ENCODE assay signal across 9 cellular contexts in the genomic region with DNA sequence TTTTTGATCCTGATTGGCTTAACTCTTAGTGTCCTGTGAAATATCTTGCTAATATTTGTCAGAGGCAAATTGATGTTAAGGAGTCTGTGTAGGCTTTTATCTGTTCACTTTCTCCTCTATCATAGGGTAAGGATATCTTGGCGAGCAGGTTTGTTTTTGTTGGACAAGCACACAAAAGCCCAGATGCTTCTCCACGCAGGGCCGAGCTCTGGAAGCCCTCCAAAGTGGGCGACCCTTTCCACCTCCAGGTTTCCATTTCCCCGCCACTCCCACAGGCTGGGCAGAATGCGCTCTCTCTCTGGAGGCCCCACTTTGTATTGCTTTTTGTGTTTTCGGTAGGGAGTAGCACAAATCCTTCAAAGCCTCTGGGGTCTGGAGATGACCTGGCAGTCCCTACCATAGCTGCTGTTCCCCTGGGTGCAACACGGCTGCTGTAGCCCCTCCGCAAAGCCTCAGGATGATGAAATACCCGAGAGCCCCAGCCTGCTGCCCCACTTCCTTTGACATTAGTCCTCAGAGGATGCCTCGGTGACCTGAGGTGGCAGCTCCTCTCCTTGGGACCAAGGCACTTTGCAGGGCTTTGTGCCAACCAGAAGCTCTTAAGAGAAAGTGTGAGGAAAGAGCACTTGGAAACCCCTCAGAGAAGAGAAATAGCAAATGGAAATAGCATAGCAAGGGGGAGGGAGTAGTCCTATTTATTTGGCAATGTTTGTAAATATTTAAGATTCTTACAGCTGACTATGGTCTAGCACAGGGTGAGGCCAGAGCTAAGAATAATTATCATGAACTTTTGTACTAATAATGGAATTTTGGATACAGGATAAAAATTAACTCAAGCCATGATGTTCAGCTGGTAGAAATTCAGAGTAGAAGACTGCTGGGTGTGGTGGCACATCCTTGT.
A peak's percentile ranks its signal among the peaks of the same experiment; 100 is the strongest.
DNase-seq lines count a peak whose midpoint lies in the region; ATAC-seq and TF ChIP-seq lines count a peak whose summit lies in the region.
"Had no signal": no experiment of that assay in that cellular context is flagged by ENCODE, and none has a peak within 500 bp of the region (broad histone marks: within the 10 kb centered on the region; RNA-seq: fewer than 3 reads in every experiment).

No MANE protein-coding gene starts in this region.

- no peaks in the 10 kb centered on the region for H3K9me3 ChIP-seq in stomach
- H3K9me3 ChIP-seq: mucosa of descending colon had no signal

- H3K4me1 ChIP-seq in stomach: peaks cover 20 to 68% (median 42%) of the 10 kb centered on the region in 4 donors

- no peak for ATAC-seq in HG03342 (IDR thresholded peaks at IDR 0.05; ENCODE audit: unreplicated experiment)
- ATAC-seq in HG03025 (IDR thresholded peaks at IDR 0.05; ENCODE audit: low FRiP score, unreplicated experiment): no peak
- ATAC-seq: mucosa of descending colon had no signal

- no peak for TF ChIP-seq POLR2A in stomach (IDR thresholded peaks at IDR 0.05)

- no peaks in the 10 kb centered on the region for H3K27me3 ChIP-seq in stomach

- TF ChIP-seq EP300 in stomach (IDR thresholded peaks at IDR 0.05): no peak

- no peak overlapping the region for H3K4me3 ChIP-seq in stomach
- H3K4me3 ChIP-seq: mucosa of descending colon had no signal

- H3K4me1 Mint-ChIP-seq in activated naive CD8-positive, alpha-beta T cell treated with anti-CD3 and anti-CD28 coated beads for 36 hours: no peaks in the 10 kb centered on the region

- peaks cover 31% of the 10 kb centered on the region for H3K27me3 Mint-ChIP-seq in activated naive CD8-positive, alpha-beta T cell treated with anti-CD3 and anti-CD28 coated beads for 36 hours

- 35 to 52% (median 37%) methylated on average over 11 of the region's 11 CpGs for WGBS in stomach, 5 donors

- intact Hi-C loops in stomach (cut with DNase I; ENCODE audit: low total_unique reads): no loop called here

- H3K27ac ChIP-seq in stomach: peak overlapping the region; percentile 7 to 65 (median 48)

- H3K36me3 Mint-ChIP-seq in activated naive CD8-positive, alpha-beta T cell treated with anti-CD3 and anti-CD28 coated beads for 36 hours: no peaks in the 10 kb centered on the region

- peak; percentile 34 for DNase-seq in GM04503 (ENCODE audit: low read depth)
- peak; percentile 13 for DNase-seq in astrocyte of the hippocampus (ENCODE audit: low read depth, low spot score)
- peak; percentile 70 for DNase-seq in iris pigment epithelial cell (ENCODE audit: low read depth)
- DNase-seq in stomach: no peak
- DNase-seq in NK-92 (lab: John Stamatoyannopoulos, UW; ENCODE audit: unreplicated experiment): no peak
- no peak for DNase-seq in activated naive CD8-positive, alpha-beta T cell treated with anti-CD3 and anti-CD28 coated beads for 36 hours
- DNase-seq: mucosa of descending colon had no signal

- no peak overlapping the region for H3K4me3 Mint-ChIP-seq in activated naive CD8-positive, alpha-beta T cell treated with anti-CD3 and anti-CD28 coated beads for 36 hours

- H3K36me3 ChIP-seq in stomach: peaks cover 0 to 20% (median 13%) of the 10 kb centered on the region in 4 donors

- H3K9me3 Mint-ChIP-seq in activated naive CD8-positive, alpha-beta T cell treated with anti-CD3 and anti-CD28 coated beads for 36 hours: peaks cover 2% of the 10 kb centered on the region

- H3K27ac Mint-ChIP-seq in activated naive CD8-positive, alpha-beta T cell treated with anti-CD3 and anti-CD28 coated beads for 36 hours: no peak overlapping the region

- no peak for TF ChIP-seq CTCF in stomach (IDR thresholded peaks at IDR 0.05)

Comparison
In these comparisons a context has a peak if more than half of its experiments do, and no peak if none do; other contexts are left out.
1. DNase-seq: peak in GM04503 (single experiment), astrocyte of the hippocampus (single experiment) and iris pigment epithelial cell (single experiment); none in stomach (single experiment), NK-92 (single experiment) and activated naive CD8-positive, alpha-beta T cell treated with anti-CD3 and anti-CD28 coated beads for 36 hours (single experiment).